ENCODE assay signal across 12 cellular contexts in the genomic region with DNA sequence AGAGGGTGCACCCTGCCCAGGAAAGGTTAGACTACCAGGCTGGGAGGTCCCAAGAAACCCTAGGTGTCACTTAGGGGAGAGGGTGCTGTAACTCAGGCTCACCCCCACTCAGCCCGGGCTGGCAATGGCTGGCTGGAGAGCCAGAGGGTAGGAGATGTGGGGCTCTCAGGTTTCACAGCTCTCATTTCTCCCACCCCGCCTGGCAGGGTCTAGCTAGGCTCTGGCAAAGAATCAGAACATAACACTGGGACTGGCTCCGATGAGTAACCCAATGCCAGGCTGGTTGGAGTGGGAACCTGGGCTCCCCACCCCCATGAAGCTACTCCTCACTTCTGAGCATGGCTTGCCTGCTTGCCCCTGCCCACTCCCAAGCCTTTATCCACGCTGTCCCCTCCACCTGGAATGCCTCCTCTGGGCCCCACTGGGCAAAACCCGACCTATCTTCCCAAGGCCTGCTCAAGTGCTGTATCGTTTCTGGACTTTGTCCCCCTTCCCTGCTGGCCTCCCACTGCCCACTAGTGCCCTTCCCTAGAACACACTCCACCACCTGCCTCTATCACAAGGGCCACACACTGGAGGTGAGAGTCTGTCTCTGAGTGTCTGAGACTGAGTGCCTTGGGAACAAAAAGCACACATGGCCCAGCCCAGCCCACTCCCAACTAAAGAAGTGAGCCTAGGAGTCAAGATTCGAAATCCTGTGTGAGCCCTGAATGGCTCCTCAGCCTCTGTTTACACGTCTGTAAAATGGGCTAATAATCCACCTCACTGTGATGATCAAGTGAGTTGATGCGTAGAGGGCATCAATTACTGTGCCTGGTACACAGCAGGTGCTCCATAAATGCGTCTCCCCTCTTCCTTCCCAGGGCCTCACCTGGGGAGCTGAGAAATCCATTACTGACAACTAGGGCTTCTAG. TPM values are rescaled to one million over a fixed set of nuclear protein-coding genes. Genes with fewer than 3 reads are reported as not detected.
DNase-seq lines count a peak whose midpoint lies in the region; ATAC-seq and TF ChIP-seq lines count a peak whose summit lies in the region.
"Had no signal": no experiment of that assay in that cellular context is flagged by ENCODE, and none has a peak within 500 bp of the region (broad histone marks: within the 10 kb centered on the region; RNA-seq: fewer than 3 reads in every experiment).

No MANE protein-coding gene starts in this region.

- no peak overlapping the region for H3K4me3 ChIP-seq in CD4-positive, alpha-beta memory T cell (ENCODE audit: low read length in 2 of 2)
- no peak overlapping the region for H3K4me3 ChIP-seq in naive thymus-derived CD4-positive, alpha-beta T cell (ENCODE audit: low read length)

- no peak overlapping the region for H4K8ac ChIP-seq in H9 (replicated peaks; ENCODE audit: insufficient read length, low read depth, low read length)

- H3T11ph ChIP-seq in H9 (ENCODE audit: low read length), result no peak overlapping the region

- no peaks in the 10 kb centered on the region for H3K79me1 ChIP-seq in H9 (ENCODE audit: insufficient read depth, low read depth, low read length, poor library complexity, severe bottlenecking)

- no peaks in the 10 kb centered on the region for H3K9me3 Mint-ChIP-seq in CD4-positive, alpha-beta memory T cell
- H3K9me3 Mint-ChIP-seq in H9, result no peaks in the 10 kb centered on the region; a peak in 1 of 5 replicates
- H3K9me3 Mint-ChIP-seq in naive thymus-derived CD4-positive, alpha-beta T cell, result peaks cover 0 to 2% (median 0%) of the 10 kb centered on the region in 11 donors

- no peaks in the 10 kb centered on the region for H4K20me1 ChIP-seq in H9 (ENCODE audit: control insufficient read depth, insufficient read depth, insufficient read length)

- POLR2A ChIA-PET in CD4-positive, alpha-beta memory T cell (lab: Charles Lee; ENCODE audit: partially characterized antibody), result no interaction called here
- POLR2A ChIA-PET in naive thymus-derived CD4-positive, alpha-beta T cell (lab: Charles Lee), result no interaction called here

- no peak overlapping the region for H2BK15ac ChIP-seq in H9 (ENCODE audit: low read depth, low read length)

- no peak overlapping the region for H2BK12ac ChIP-seq in H9 (ENCODE audit: insufficient read length, low read depth, low read length)

- H2BK5ac ChIP-seq in H9 (ENCODE audit: insufficient read length, low read length), result no peak overlapping the region

- CTCF ChIA-PET in CD4-positive, alpha-beta memory T cell (lab: Charles Lee; ENCODE audit: partially characterized antibody), result interaction anchor here (0.6 to 3.9 kb wide), 7 partner anchors 13 to 112 kb away, joined by 3 to 74 read pairs (median 5); no protein-coding TSS in a partner anchor
- CTCF ChIA-PET in naive thymus-derived CD4-positive, alpha-beta T cell (lab: Charles Lee), result interaction anchor here (0.7 to 4.9 kb wide), 7 partner anchors 16 to 162 kb away, joined by 3 to 38 read pairs (median 4); no protein-coding TSS in a partner anchor

- no peak overlapping the region for H3K14ac ChIP-seq in H9 (ENCODE audit: insufficient read depth, low read length)

- no peak overlapping the region for H2AK5ac ChIP-seq in H9 (ENCODE audit: insufficient read length, low read length)

- no peaks in the 10 kb centered on the region for H3K36me3 ChIP-seq in CD4-positive, alpha-beta memory T cell (ENCODE audit: insufficient read depth, low read length)
- no peaks in the 10 kb centered on the region for H3K36me3 ChIP-seq in naive thymus-derived CD4-positive, alpha-beta T cell (ENCODE audit: control insufficient read depth in 2 of 3, insufficient read depth in 3 of 3, low read length in 3 of 3)

- H2AFZ ChIP-seq in H9 (ENCODE audit: low read length), result no peak overlapping the region

- H3K23ac ChIP-seq in H9 (ENCODE audit: insufficient read length, low read depth, low read length), result no peak overlapping the region

- H4K91ac ChIP-seq in H9 (ENCODE audit: insufficient read length, low read depth, low read length), result no peak overlapping the region

- DNase-seq in CD4-positive, alpha-beta memory T cell, result no peak
- DNase-seq in H9 (no peak), NCI-H1930 (lab: John Stamatoyannopoulos, UW) (no peak), NCI-H2081 treated with DMSO at 0.1 percent for 48 hours (lab: John Stamatoyannopoulos, UW) (no peak), SK-N-DZ (ENCODE audit: low spot score) (no peak)
- peak in 2 of 9 donors; percentile 16 to 21 for DNase-seq in naive thymus-derived CD4-positive, alpha-beta T cell
- DNase-seq: central memory CD4-positive, alpha-beta T cell; DND-41; NCI-H1694 had no signal

- no peaks in the 10 kb centered on the region for H3K27me3 Mint-ChIP-seq in CD4-positive, alpha-beta memory T cell
- peaks cover 2% of the 10 kb centered on the region; the same call in 1 of the 2 replicates for H3K27me3 Mint-ChIP-seq in H9 (ENCODE audit: low read depth)
- H3K27me3 Mint-ChIP-seq in naive thymus-derived CD4-positive, alpha-beta T cell, result peaks cover 0 to 2% (median 0%) of the 10 kb centered on the region in 5 donors

- H2BK20ac ChIP-seq in H9 (ENCODE audit: low read depth, low read length, poor library complexity, severe bottlenecking), result no peak overlapping the region

- no peaks in the 10 kb centered on the region for H3K36me3 Mint-ChIP-seq in CD4-positive, alpha-beta memory T cell
- H3K36me3 Mint-ChIP-seq in H9 (ENCODE audit: insufficient read depth in 1 of 3, low read depth in 3 of 3), result peaks cover 0 to 3% (median 3%) of the 10 kb centered on the region in 3 experiments; a peak in 3 of 7 replicates
- H3K36me3 Mint-ChIP-seq in naive thymus-derived CD4-positive, alpha-beta T cell, result peaks cover 0 to 4% (median 0%) of the 10 kb centered on the region in 5 donors

- peak; percentile 12 for ATAC-seq in naive thymus-derived CD4-positive, alpha-beta T cell
- no peak for ATAC-seq in GM21619 (IDR thresholded peaks at IDR 0.05; ENCODE audit: unreplicated experiment)

- no peaks in the 10 kb centered on the region for H3K27me3 ChIP-seq in CD4-positive, alpha-beta memory T cell (ENCODE audit: insufficient read depth, low read length)
- no peaks in the 10 kb centered on the region for H3K27me3 ChIP-seq in H9 (ENCODE audit: insufficient read depth, low read length)
- H3K27me3 ChIP-seq in naive thymus-derived CD4-positive, alpha-beta T cell (ENCODE audit: control insufficient read depth in 2 of 2, insufficient read depth in 2 of 2, low read length in 2 of 2), result no peaks in the 10 kb centered on the region

- H3K79me2 ChIP-seq in H9 (ENCODE audit: insufficient read depth, low read length), result no peaks in the 10 kb centered on the region

- WGBS in H9 (ENCODE audit: extremely low coverage, insufficient read length, low lambda C conversion rate), result no CpG with 5 or more reads among the region's 10 CpGs

- H3K56ac ChIP-seq in H9 (ENCODE audit: insufficient read length, low read depth, low read length), result no peak overlapping the region

- H2BK120ac ChIP-seq in H9 (ENCODE audit: low read depth, low read length, poor library complexity, severe bottlenecking), result no peak overlapping the region

- H3K9me3 ChIP-seq in CD4-positive, alpha-beta memory T cell (ENCODE audit: control insufficient read depth in 1 of 2, low read length in 2 of 2), result no peaks in the 10 kb centered on the region
- H3K9me3 ChIP-seq in H9 (ENCODE audit: control insufficient read depth, low read depth, low read length), result no peaks in the 10 kb centered on the region
- H3K9me3 ChIP-seq in naive thymus-derived CD4-positive, alpha-beta T cell (ENCODE audit: control insufficient read depth in 2 of 3, low read length in 3 of 3), result no peaks in the 10 kb centered on the region

- TF ChIP-seq CTCF in H9 (conservative IDR thresholded peaks at IDR 0.05) (no peak), VCaP (conservative IDR thresholded peaks at IDR 0.05) (no peak)

- H3K4ac ChIP-seq in H9 (ENCODE audit: low read depth, low read length), result no peak overlapping the region

- no peak overlapping the region for H3K9ac ChIP-seq in H9 (ENCODE audit: extremely low read depth, insufficient read length, low read length)

- no peak overlapping the region for H3K4me2 ChIP-seq in H9 (ENCODE audit: insufficient read depth, insufficient read length, low read length)

- H3K27ac ChIP-seq in CD4-positive, alpha-beta memory T cell (ENCODE audit: low read depth, low read length), result no peak overlapping the region
- H3K27ac ChIP-seq in H9 (ENCODE audit: insufficient read length, low read depth, low read length) (no peak overlapping the region), VCaP (peak overlapping the region; percentile 48; the same call in 1 of the 2 replicates)
- peak overlapping the region; percentile 29 for H3K27ac ChIP-seq in naive thymus-derived CD4-positive, alpha-beta T cell (ENCODE audit: low read depth, low read length)

- intact Hi-C loops in CD4-positive, alpha-beta memory T cell (cut with micrococcal nuclease), result no loop called here
- intact Hi-C loops in naive thymus-derived CD4-positive, alpha-beta T cell (cut with micrococcal nuclease), result loop anchor here (2.0 to 5.0 kb wide), 4 partner anchors 38 to 113 kb away; no protein-coding TSS in a partner anchor

- peak overlapping the region in 5 of 8 donors; percentile 61 to 93 (median 77) for H3K4me3 Mint-ChIP-seq in CD4-positive, alpha-beta memory T cell
- peak overlapping the region in 1 of 2 experiments; percentile 91; a peak in 1 of 5 replicates for H3K4me3 Mint-ChIP-seq in H9
- H3K4me3 Mint-ChIP-seq in naive thymus-derived CD4-positive, alpha-beta T cell, result peak overlapping the region in 7 of 10 donors; percentile 58 to 87 (median 82)

- peak overlapping the region; percentile 83 to 95 (median 92) for H3K27ac Mint-ChIP-seq in CD4-positive, alpha-beta memory T cell
- peak overlapping the region in 2 of 3 experiments; percentile 21 to 90; a peak in 2 of 7 replicates for H3K27ac Mint-ChIP-seq in H9
- peak overlapping the region in 8 of 9 donors; percentile 73 to 93 (median 85) for H3K27ac Mint-ChIP-seq in naive thymus-derived CD4-positive, alpha-beta T cell

- peaks cover 12% of the 10 kb centered on the region for H3K4me1 ChIP-seq in CD4-positive, alpha-beta memory T cell (ENCODE audit: insufficient read depth, low read length)
- H3K4me1 ChIP-seq in H9 (ENCODE audit: insufficient read depth, low read length), result peaks cover 3% of the 10 kb centered on the region; the same call in 1 of the 2 replicates
- peaks cover 10 to 11% of the 10 kb centered on the region in 2 donors for H3K4me1 ChIP-seq in naive thymus-derived CD4-positive, alpha-beta T cell (ENCODE audit: control insufficient read depth in 2 of 2, insufficient read depth in 2 of 2, low read length in 2 of 2)

- H4K5ac ChIP-seq in H9 (ENCODE audit: insufficient read length, low read depth, low read length), result no peak overlapping the region

- H3K4me1 Mint-ChIP-seq in CD4-positive, alpha-beta memory T cell, result peaks cover 7 to 30% (median 20%) of the 10 kb centered on the region in 4 donors
- peaks cover 22 to 27% of the 10 kb centered on the region in 2 experiments for H3K4me1 Mint-ChIP-seq in H9
- peaks cover 9 to 37% (median 21%) of the 10 kb centered on the region in 7 donors for H3K4me1 Mint-ChIP-seq in naive thymus-derived CD4-positive, alpha-beta T cell

- peaks cover 6% of the 10 kb centered on the region for H3K23me2 ChIP-seq in H9 (ENCODE audit: insufficient read length, low read depth, low read length, poor library complexity, severe bottlenecking)

- H3K18ac ChIP-seq in H9 (ENCODE audit: insufficient read length, low read depth, low read length), result no peak overlapping the region

RNA-seq across cellular contexts. Expression of gene CIB2, which starts 1.9 kb away (rescaled TPM):
- 1 to 10 TPM; 1.0 to 1.7 TPM for total RNA-seq in CD4-positive, alpha-beta memory T cell
- 1 to 10 TPM in 1 of 2 donors, under 1 TPM in 1; 0.56 to 2.2 TPM for polyA plus RNA-seq in CD4-positive, alpha-beta memory T cell
- 37.1 and 43.2 TPM in 2 replicates for total RNA-seq in H9 (2021)
- 1 to 10 TPM; 1.0 to 2.0 (median 1.7) TPM for total RNA-seq in naive thymus-derived CD4-positive, alpha-beta T cell
- 1 to 10 TPM; 1.8 to 2.1 TPM for polyA plus RNA-seq in naive thymus-derived CD4-positive, alpha-beta T cell
- polyA plus RNA-seq in SK-N-DZ (2014; cell fraction: cytosol; rRNA removed), result 47.9 and 55.2 TPM in 2 replicates
- 21.6 and 26.8 TPM in 2 replicates for polyA plus RNA-seq in SK-N-DZ (2014; cell fraction: nucleus; rRNA removed)

RNA-seq across cellular contexts. Expression of gene IDH3A, which starts 19.8 kb away (rescaled TPM):
- 10 to 100 TPM; 45.1 to 46.8 TPM for total RNA-seq in CD4-positive, alpha-beta memory T cell
- 10 to 100 TPM; 39.7 to 69.1 TPM for polyA plus RNA-seq in CD4-positive, alpha-beta memory T cell
- total RNA-seq in H9 (2021), result 38.9 and 40.2 TPM in 2 replicates
- total RNA-seq in naive thymus-derived CD4-positive, alpha-beta T cell, result 100 to 1,000 TPM in 1 of 5 experiments, 10 to 100 TPM in 4; 44.4 to 105 (median 61.1) TPM
- polyA plus RNA-seq in naive thymus-derived CD4-positive, alpha-beta T cell, result 10 to 100 TPM; 40.5 to 46.7 TPM
- 21.2 and 24.0 TPM in 2 replicates for polyA plus RNA-seq in SK-N-DZ (2014; cell fraction: cytosol; rRNA removed)
- polyA plus RNA-seq in SK-N-DZ (2014; cell fraction: nucleus; rRNA removed), result 21.9 and 30.6 TPM in 2 replicates

RNA-seq across cellular contexts. Expression of gene SH2D7, which starts 37.0 kb away (rescaled TPM):
- total RNA-seq in CD4-positive, alpha-beta memory T cell, result not detected
- not detected for polyA plus RNA-seq in CD4-positive, alpha-beta memory T cell
- not detected in 2 replicates for total RNA-seq in H9 (2021)
- not detected for total RNA-seq in naive thymus-derived CD4-positive, alpha-beta T cell
- not detected for polyA plus RNA-seq in naive thymus-derived CD4-positive, alpha-beta T cell
- polyA plus RNA-seq in SK-N-DZ (2014; cell fraction: cytosol; rRNA removed), result not detected in 2 replicates
- not detected in 2 replicates for polyA plus RNA-seq in SK-N-DZ (2014; cell fraction: nucleus; rRNA removed)
- total RNA-seq: lower leg skin had no signal

RNA-seq across cellular contexts. Expression of gene TBC1D2B, which starts 51.8 kb away (rescaled TPM):
- total RNA-seq in CD4-positive, alpha-beta memory T cell, result 100 to 1,000 TPM in 1 of 2 experiments, 10 to 100 TPM in 1; 98.1 to 114 TPM
- 10 to 100 TPM in 1 of 2 donors, 1 to 10 TPM in 1; 5.6 to 35.4 TPM for polyA plus RNA-seq in CD4-positive, alpha-beta memory T cell
- 16.0 and 17.6 TPM in 2 replicates for total RNA-seq in H9 (2021)
- 100 to 1,000 TPM in 2 of 5 experiments, 10 to 100 TPM in 3; 69.7 to 119 (median 86.1) TPM for total RNA-seq in naive thymus-derived CD4-positive, alpha-beta T cell
- polyA plus RNA-seq in naive thymus-derived CD4-positive, alpha-beta T cell, result 10 to 100 TPM in 1 of 2 donors, 1 to 10 TPM in 1; 7.4 to 14.5 TPM
- 13.1 and 13.7 TPM in 2 replicates for polyA plus RNA-seq in SK-N-DZ (2014; cell fraction: cytosol; rRNA removed)
- polyA plus RNA-seq in SK-N-DZ (2014; cell fraction: nucleus; rRNA removed), result 15.9 and 26.6 TPM in 2 replicates

Comparison
In these comparisons a context has a peak if more than half of its experiments do, and no peak if none do; other contexts are left out.
1. H3K27ac ChIP-seq: peak in VCaP (single experiment) and naive thymus-derived CD4-positive, alpha-beta T cell (single experiment); none in CD4-positive, alpha-beta memory T cell (single experiment) and H9 (single experiment).
2. RNA of gene CIB2, which starts 1.9 kb away (total RNA-seq): 37.1 to 43.2 TPM in H9; 1.0 to 1.7 TPM in CD4-positive, alpha-beta memory T cell and 1.0 to 2.0 TPM in naive thymus-derived CD4-positive, alpha-beta T cell; every median in the first group is over 10 times any median in the second.
3. Peak in every context shown above with its lines, with median percentiles within 50 percentile points of each other: H3K27ac Mint-ChIP-seq.